In genomic region chr2:230968921-230969672, GRCh38 we compare ENCODE assay signal across 15 cellular contexts. TPM values are rescaled to one million over a fixed set of nuclear protein-coding genes. Genes with fewer than 3 reads are reported as not detected.
A peak's percentile ranks its signal among the peaks of the same experiment; 100 is the strongest.
DNase-seq lines count a peak whose midpoint lies in the region; ATAC-seq and TF ChIP-seq lines count a peak whose summit lies in the region.
"Had no signal": no experiment of that assay in that cellular context is flagged by ENCODE, and none has a peak within 500 bp of the region (broad histone marks: within the 10 kb centered on the region; RNA-seq: fewer than 3 reads in every experiment).

No MANE protein-coding gene starts in this region.

- no peaks in the 10 kb centered on the region for H3K27me3 Mint-ChIP-seq in Calu3 (ENCODE audit: unreplicated experiment)
- no peaks in the 10 kb centered on the region for H3K27me3 Mint-ChIP-seq in memory B cell
- H3K27me3 Mint-ChIP-seq: stimulated activated naive CD8-positive, alpha-beta T cell treated with anti-CD3 and anti-CD28 coated beads, Interleukin-15, Interleukin-2, amounts not matched to agents 100 ng/mL and 50 ng/mL, for 24 hours had no signal

- CTCF ChIA-PET in Calu3 (lab: Charles Lee): interaction anchor here (1.4 kb wide), 1 partner anchor 18 kb away, joined by 3 read pairs; no protein-coding TSS in a partner anchor

- H3K4me3 Mint-ChIP-seq in Calu3 (ENCODE audit: low read depth, unreplicated experiment) (peak overlapping the region; percentile 48), memory B cell (peak overlapping the region; percentile 84)

- H3K4me1 Mint-ChIP-seq in Calu3 (ENCODE audit: low read depth, unreplicated experiment) (peaks cover 16% of the 10 kb centered on the region), memory B cell (peaks cover 15% of the 10 kb centered on the region)

- intact Hi-C loops in Calu3 (cut with micrococcal nuclease; ENCODE audit: unreplicated experiment): no loop called here

- H3K27ac Mint-ChIP-seq in Calu3 (ENCODE audit: unreplicated experiment) (no peak overlapping the region), memory B cell (peak overlapping the region; percentile 83)

- ATAC-seq in GM21529 (IDR thresholded peaks at IDR 0.05; ENCODE audit: unreplicated experiment): peak; percentile 38
- ATAC-seq in memory B cell (ENCODE audit: low read depth): peak; percentile 51
- ATAC-seq in GM21825 (IDR thresholded peaks at IDR 0.05; ENCODE audit: unreplicated experiment): no peak
- no peak for ATAC-seq in GM18861 (IDR thresholded peaks at IDR 0.05; ENCODE audit: unreplicated experiment)
- ATAC-seq: psoas muscle had no signal

- H3K9me3 Mint-ChIP-seq in Calu3 (ENCODE audit: low read depth, unreplicated experiment) (no peaks in the 10 kb centered on the region), memory B cell (no peaks in the 10 kb centered on the region)
- H3K9me3 Mint-ChIP-seq: stimulated activated naive CD8-positive, alpha-beta T cell treated with anti-CD3 and anti-CD28 coated beads, Interleukin-15, Interleukin-2, amounts not matched to agents 100 ng/mL and 50 ng/mL, for 24 hours had no signal

- H3K36me3 Mint-ChIP-seq in Calu3 (ENCODE audit: insufficient read depth, unreplicated experiment): no peaks in the 10 kb centered on the region
- no peaks in the 10 kb centered on the region for H3K36me3 Mint-ChIP-seq in memory B cell

- DNase-seq in Calu3 (no peak), RPMI7951 (ENCODE audit: low read depth) (peak; percentile 85), memory B cell (ENCODE audit: low spot score in 2 of 2) (no peak), SW 1271 (lab: John Stamatoyannopoulos, UW) (no peak), T-helper 9 cell (no peak)
- DNase-seq: brain microvascular endothelial cell; Caco-2; hypothalamus; psoas muscle; stimulated activated CD4-positive, alpha-beta T cell treated with anti-CD3 and anti-CD28 coated beads, Interleukin-2, amount 100 ng/mL, for 48 hours had no signal

- BruUV-seq in Calu3 (replicated peaks; lab: Mats Ljungman, UMichigan): no TSS peak

- TF ChIP-seq CTCF in Calu3 (IDR thresholded peaks at IDR 0.05; ENCODE audit: unreplicated experiment): no peak

RNA-seq across cellular contexts. Expression of gene SPATA3, which starts 26.8 kb away (rescaled TPM):
- not detected in 2 replicates for total RNA-seq in Calu3 (2022)
- not detected in 2 replicates for total RNA-seq in RPMI7951 (2014; rRNA removed; shearing (Covaris generic))
- total RNA-seq: Caco-2, lung microvascular endothelial cell, psoas muscle had no signal

RNA-seq across cellular contexts. Expression of gene GPR55, which starts 44.1 kb away (rescaled TPM):
- total RNA-seq in Calu3 (2022): not detected in 2 replicates
- 0.24 and 0.29 TPM in 2 replicates for total RNA-seq in RPMI7951 (2014; rRNA removed; shearing (Covaris generic))
- total RNA-seq: Caco-2, lung microvascular endothelial cell had no signal

Comparison
In these comparisons a context has a peak if more than half of its experiments do, and no peak if none do; other contexts are left out.
1. ATAC-seq: peak in GM21529 (single experiment) and memory B cell (single experiment); none in GM21825 (single experiment) and GM18861 (single experiment).